Comparison of ENCODE assay signal across 11 cellular contexts in the genomic region with DNA sequence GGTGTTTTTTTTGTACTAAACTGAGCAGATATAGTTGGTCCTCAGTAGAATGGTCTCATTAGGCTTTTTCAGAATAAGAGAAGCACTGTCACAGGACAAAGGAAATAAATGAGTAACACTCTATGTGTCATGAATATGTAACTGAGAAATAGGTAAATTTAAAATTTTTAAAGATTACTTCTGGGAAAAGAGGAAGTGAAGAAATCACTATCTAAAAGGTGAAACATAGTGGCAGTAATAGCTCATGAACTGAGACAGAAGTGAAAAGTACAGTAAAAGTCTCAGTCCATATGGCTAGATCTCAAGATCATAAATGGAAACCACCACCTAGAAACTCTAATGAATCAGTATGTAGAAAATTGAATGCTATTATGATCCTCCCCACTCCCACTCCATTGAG.
DNase-seq lines count a peak whose midpoint lies in the region; ATAC-seq and TF ChIP-seq lines count a peak whose summit lies in the region.
"Had no signal": no experiment of that assay in that cellular context is flagged by ENCODE, and none has a peak within 500 bp of the region (broad histone marks: within the 10 kb centered on the region; RNA-seq: fewer than 3 reads in every experiment).

No MANE protein-coding gene starts in this region.

- H3K27ac ChIP-seq in OCI-LY7 (ENCODE audit: low read depth, low read length, poor library complexity, severe bottlenecking) = no peak overlapping the region

- H3K4me3 ChIP-seq in GM12865 (ENCODE audit: low read depth, low read length) (no peak overlapping the region), OCI-LY7 (ENCODE audit: low read depth, low read length, poor library complexity, severe bottlenecking) (no peak overlapping the region)

- no peaks in the 10 kb centered on the region for H3K9me3 ChIP-seq in OCI-LY7 (ENCODE audit: low read length)

- POLR2A ChIA-PET in OCI-LY7 (lab: Charles Lee) = no interaction called here

- no TSS peak for BruUV-seq in OCI-LY7 (replicated peaks; lab: Mats Ljungman, UMichigan)

- ATAC-seq in GM19324 (IDR thresholded peaks at IDR 0.05; ENCODE audit: low FRiP score, unreplicated experiment) (peak; percentile 62), HG02870 (IDR thresholded peaks at IDR 0.05; ENCODE audit: unreplicated experiment) (peak; percentile 93)
- ATAC-seq: SK-N-SH treated with all-trans-retinoic acid at 6 μM for 48 hours had no signal

- H3K9me2 ChIP-seq in OCI-LY7 (ENCODE audit: insufficient read depth, low read length) = no peaks in the 10 kb centered on the region

- H4K20me1 ChIP-seq in OCI-LY7 (ENCODE audit: insufficient read depth, low read length) = no peaks in the 10 kb centered on the region

- CTCF ChIA-PET in OCI-LY7 (lab: Charles Lee; ENCODE audit: unreplicated experiment) = no interaction called here

- TF ChIP-seq CTCF in GM12865 (IDR thresholded peaks at IDR 0.05; ENCODE audit: insufficient read depth, low read depth, low read length, missing control alignments) (no peak), OCI-LY7 (conservative IDR thresholded peaks at IDR 0.05; ENCODE audit: low read length) (no peak)

- DNase-seq in GM12865 (ENCODE audit: low read depth) = peak; percentile 61
- peak; percentile 9 for DNase-seq in OCI-LY7 (ENCODE audit: low spot score)
- DNase-seq in DMS53 treated with DMSO at 0.1 percent for 48 hours (lab: John Stamatoyannopoulos, UW; ENCODE audit: unreplicated experiment) = no peak
- no peak for DNase-seq in HPDE6-E6E7 (ENCODE audit: extremely low spot score)
- DNase-seq in NCI-H2107 treated with DMSO at 0.1 percent for 48 hours (lab: John Stamatoyannopoulos, UW; ENCODE audit: unreplicated experiment) = no peak
- no peak for DNase-seq in GF-D8 (lab: John Stamatoyannopoulos, UW)
- DNase-seq: erythroblast, NCI-H1930 had no signal

- peaks cover 8% of the 10 kb centered on the region for H3K4me1 ChIP-seq in OCI-LY7 (ENCODE audit: insufficient read depth, low read length, poor library complexity, severe bottlenecking)

- H3K79me2 ChIP-seq in OCI-LY7 (ENCODE audit: insufficient read depth, low read depth, low read length) = no peaks in the 10 kb centered on the region

- intact Hi-C loops in OCI-LY7 (cut with micrococcal nuclease; ENCODE audit: unreplicated experiment) = no loop called here

- no peak overlapping the region for H3K4me2 ChIP-seq in OCI-LY7 (ENCODE audit: low read length)

- no peak overlapping the region for H2AFZ ChIP-seq in OCI-LY7 (ENCODE audit: low read length)

- no peaks in the 10 kb centered on the region for H3K36me3 ChIP-seq in OCI-LY7 (ENCODE audit: insufficient read depth, low read length)

Comparison
In these comparisons a context has a peak if more than half of its experiments do, and no peak if none do; other contexts are left out.
1. DNase-seq: peak in GM12865 (single experiment) and OCI-LY7 (single experiment); none in DMS53 treated with DMSO at 0.1 percent for 48 hours (single experiment), HPDE6-E6E7 (single experiment), NCI-H2107 treated with DMSO at 0.1 percent for 48 hours (single experiment) and GF-D8 (single experiment).